Comparison of ENCODE assay signal across 8 cellular contexts in the genomic region with DNA sequence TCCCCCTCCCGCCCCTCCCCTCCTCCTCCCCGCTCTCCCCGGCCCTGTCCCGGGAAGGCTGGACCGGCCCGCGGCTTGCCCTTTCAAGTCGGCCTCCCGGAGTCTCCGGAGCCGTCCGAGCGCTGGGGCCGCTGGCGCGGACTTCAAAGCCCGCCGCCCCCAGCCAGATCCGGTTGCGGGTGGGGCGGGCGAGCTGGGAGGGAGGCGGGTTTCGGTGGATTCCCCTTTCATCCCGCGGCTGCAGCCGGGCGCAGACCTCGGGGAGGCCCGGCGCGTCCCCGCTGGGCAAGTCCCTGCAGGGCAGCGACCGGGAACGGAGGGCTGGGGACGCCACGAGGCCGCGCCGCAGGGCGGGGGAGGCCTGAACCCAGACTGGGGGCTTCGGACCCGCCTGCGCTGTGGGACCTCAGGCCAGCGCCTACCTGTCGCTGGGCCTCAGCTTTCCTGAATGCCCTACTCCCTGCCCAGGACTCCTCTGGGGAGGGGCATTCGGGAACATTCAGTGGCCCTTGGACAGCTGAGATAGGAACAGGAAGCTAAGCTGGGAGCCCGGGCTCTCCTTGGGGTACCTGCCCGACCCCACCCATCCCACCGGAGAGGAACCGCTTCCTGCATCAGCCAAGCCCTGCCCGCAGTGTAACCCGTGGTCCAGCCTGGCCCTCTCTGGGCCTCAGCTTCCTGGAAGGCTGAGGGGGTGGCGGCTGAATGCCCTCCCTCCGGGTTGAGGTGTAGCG.
A peak's percentile ranks its signal among the peaks of the same experiment; 100 is the strongest.
DNase-seq lines count a peak whose midpoint lies in the region; ATAC-seq and TF ChIP-seq lines count a peak whose summit lies in the region.

No MANE protein-coding gene starts in this region.

- POLR2A ChIA-PET in AG04449 (lab: Yijun Ruan, JAX) (interaction anchor here (0.6 to 3.5 kb wide), 11 partner anchors 11 to 457 kb away, joined by 3 to 15 read pairs (median 5); a partner anchor contains a TSS), HEK293 (lab: Yijun Ruan, JAX) (interaction anchor here (0.7 kb wide), 1 partner anchor 10 kb away, joined by 3 read pairs; no protein-coding TSS in a partner anchor)

- no peaks in the 10 kb centered on the region for H3K36me3 ChIP-seq in HEK293 (ENCODE audit: control insufficient read depth in 2 of 2, insufficient read depth in 1 of 2, low read length in 2 of 2)

- H3K9me3 ChIP-seq in HEK293 (ENCODE audit: control insufficient read depth, insufficient read depth, low read depth, low read length): no peaks in the 10 kb centered on the region

- TF ChIP-seq CTCF in AG04449 (IDR thresholded peaks at IDR 0.05; ENCODE audit: insufficient read depth, low read length, missing control alignments) (no peak), HEK293 (tag by site-specific recombination; IDR thresholded peaks at IDR 0.05) (no peak)

- H3K4me1 ChIP-seq in HEK293 (ENCODE audit: control insufficient read depth, insufficient read depth, low read length): no peaks in the 10 kb centered on the region

- CTCF ChIA-PET in AG04449 (lab: Yijun Ruan, JAX): interaction anchor here (0.7 to 3.0 kb wide), 7 partner anchors 9 to 466 kb away, joined by 3 to 15 read pairs (median 3); no protein-coding TSS in a partner anchor
- CTCF ChIA-PET in HEK293 (lab: Yijun Ruan, JAX): no interaction called here

- peak; percentile 35 for ATAC-seq in stimulated activated memory B cell treated with anti-CD40 and anti-IgM and Interleukin-4, amounts not matched to agents 10 μg/mL and 1 μg/mL and 100 μg/mL, for 72 hours
- ATAC-seq in HG03045 (IDR thresholded peaks at IDR 0.05; ENCODE audit: unreplicated experiment): no peak

- no peaks in the 10 kb centered on the region for H3K36me3 Mint-ChIP-seq in stimulated activated memory B cell treated with anti-CD40 and anti-IgM and Interleukin-4, amounts not matched to agents 10 μg/mL and 1 μg/mL and 100 μg/mL, for 72 hours

- DNase-seq in AG04449 (ENCODE audit: low read depth, low spot score) (no peak), astrocyte of the hippocampus (ENCODE audit: low read depth, low spot score) (peak; percentile 92), islet precursor cell (peak; percentile 94), SKM-1 (lab: John Stamatoyannopoulos, UW; ENCODE audit: unreplicated experiment) (no peak), GDM1 (lab: John Stamatoyannopoulos, UW) (no peak)

- no peak overlapping the region for H3K4me3 Mint-ChIP-seq in stimulated activated memory B cell treated with anti-CD40 and anti-IgM and Interleukin-4, amounts not matched to agents 10 μg/mL and 1 μg/mL and 100 μg/mL, for 72 hours

- H3K27ac Mint-ChIP-seq in stimulated activated memory B cell treated with anti-CD40 and anti-IgM and Interleukin-4, amounts not matched to agents 10 μg/mL and 1 μg/mL and 100 μg/mL, for 72 hours: no peak overlapping the region

- H3K27me3 Mint-ChIP-seq in stimulated activated memory B cell treated with anti-CD40 and anti-IgM and Interleukin-4, amounts not matched to agents 10 μg/mL and 1 μg/mL and 100 μg/mL, for 72 hours: peaks cover 82% of the 10 kb centered on the region

- no peaks in the 10 kb centered on the region for H3K9me3 Mint-ChIP-seq in stimulated activated memory B cell treated with anti-CD40 and anti-IgM and Interleukin-4, amounts not matched to agents 10 μg/mL and 1 μg/mL and 100 μg/mL, for 72 hours

- peak overlapping the region; percentile 45 for H3K4me3 ChIP-seq in AG04449 (ENCODE audit: low read depth, low read length)
- no peak overlapping the region for H3K4me3 ChIP-seq in HEK293 (ENCODE audit: low read depth, low read length)

- no peak overlapping the region for H3K27ac ChIP-seq in HEK293 (ENCODE audit: extremely low read depth, low read depth, low read length)

- peaks cover 36% of the 10 kb centered on the region for H3K4me1 Mint-ChIP-seq in stimulated activated memory B cell treated with anti-CD40 and anti-IgM and Interleukin-4, amounts not matched to agents 10 μg/mL and 1 μg/mL and 100 μg/mL, for 72 hours

TF ChIP-seq in HEK293, 187 proteins besides CTCF, POLR2A, EP300 and RAD21:
- TF ChIP-seq ZNF548 (tag by site-specific recombination; IDR thresholded peaks at IDR 0.05) (no peak), SCRT2 (tag by site-specific recombination; IDR thresholded peaks at IDR 0.05) (peak; percentile 37; the same call in 1 of the 2 replicates)

Comparison
In these comparisons a context has a peak if more than half of its experiments do, and no peak if none do; other contexts are left out.
1. DNase-seq: peak in astrocyte of the hippocampus (single experiment) and islet precursor cell (single experiment); none in AG04449 (single experiment), SKM-1 (single experiment) and GDM1 (single experiment).